8 cellular contexts compared by ENCODE assay signal in genomic region chr15:33737687-33738606, GRCh38.
DNase-seq lines count a peak whose midpoint lies in the region; ATAC-seq and TF ChIP-seq lines count a peak whose summit lies in the region.

No MANE protein-coding gene starts in this region.

- POLR2A ChIA-PET in activated CD8-positive, alpha-beta T cell treated with anti-CD3 and anti-CD28 coated beads, Interleukin-2, amount 10 ng/mL, durations not matched to agents 7 days and 5 days (lab: Charles Lee): no interaction called here

- no peaks in the 10 kb centered on the region for H3K9me3 Mint-ChIP-seq in activated CD8-positive, alpha-beta T cell treated with anti-CD3 and anti-CD28 coated beads, Interleukin-2, amount 10 ng/mL, durations not matched to agents 7 days and 5 days (ENCODE audit: insufficient read depth)
- H3K9me3 Mint-ChIP-seq in progenitor cell of endocrine pancreas (ENCODE audit: low read depth): no peaks in the 10 kb centered on the region

- H3K4me1 Mint-ChIP-seq in activated CD8-positive, alpha-beta T cell treated with anti-CD3 and anti-CD28 coated beads, Interleukin-2, amount 10 ng/mL, durations not matched to agents 7 days and 5 days (ENCODE audit: low read depth): no peaks in the 10 kb centered on the region
- peaks cover 3% of the 10 kb centered on the region for H3K4me1 Mint-ChIP-seq in progenitor cell of endocrine pancreas (ENCODE audit: low read depth)

- H3K27ac Mint-ChIP-seq in activated CD8-positive, alpha-beta T cell treated with anti-CD3 and anti-CD28 coated beads, Interleukin-2, amount 10 ng/mL, durations not matched to agents 7 days and 5 days: no peak overlapping the region
- no peak overlapping the region for H3K27ac Mint-ChIP-seq in progenitor cell of endocrine pancreas

- DNase-seq in activated gamma-delta T cell treated with Interleukin-2 at 50 U/mL for 16 hours: peak; percentile 17
- no peak for DNase-seq in activated gamma-delta T cell (lab: John Stamatoyannopoulos, UW)
- DNase-seq in NCI-H1417 treated with DMSO at 0.1 percent for 48 hours (lab: John Stamatoyannopoulos, UW): peak; percentile 2
- peak; percentile 44 for DNase-seq in activated CD8-positive, alpha-beta T cell treated with anti-CD3 and anti-CD28 coated beads, Interleukin-2, amount 10 ng/mL, durations not matched to agents 7 days and 5 days
- peak; percentile 31 for DNase-seq in foreskin melanocyte
- peak; percentile 46 for DNase-seq in progenitor cell of endocrine pancreas (ENCODE audit: low spot score, unreplicated experiment)
- no peak for DNase-seq in omental fat pad (ENCODE audit: low spot score)

- peak; percentile 78 for TF ChIP-seq CTCF in progenitor cell of endocrine pancreas (IDR thresholded peaks at IDR 0.05; ENCODE audit: unreplicated experiment)
- no peak for TF ChIP-seq CTCF in omental fat pad (IDR thresholded peaks at IDR 0.05)

- CTCF ChIA-PET in activated CD8-positive, alpha-beta T cell treated with anti-CD3 and anti-CD28 coated beads, Interleukin-2, amount 10 ng/mL, durations not matched to agents 7 days and 5 days (lab: Charles Lee): interaction anchor here (0.6 to 2.9 kb wide), 17 partner anchors 8 to 604 kb away, joined by 3 to 10 read pairs (median 4); no protein-coding TSS in a partner anchor

- no peaks in the 10 kb centered on the region for H3K36me3 Mint-ChIP-seq in activated CD8-positive, alpha-beta T cell treated with anti-CD3 and anti-CD28 coated beads, Interleukin-2, amount 10 ng/mL, durations not matched to agents 7 days and 5 days (ENCODE audit: low read depth)
- no peaks in the 10 kb centered on the region for H3K36me3 Mint-ChIP-seq in progenitor cell of endocrine pancreas (ENCODE audit: insufficient read depth)

- H3K27me3 Mint-ChIP-seq in activated CD8-positive, alpha-beta T cell treated with anti-CD3 and anti-CD28 coated beads, Interleukin-2, amount 10 ng/mL, durations not matched to agents 7 days and 5 days (ENCODE audit: low read depth): peaks cover 4% of the 10 kb centered on the region
- peaks cover 17% of the 10 kb centered on the region for H3K27me3 Mint-ChIP-seq in progenitor cell of endocrine pancreas

- ATAC-seq in activated CD8-positive, alpha-beta T cell treated with anti-CD3 and anti-CD28 coated beads, Interleukin-2, amount 10 ng/mL, durations not matched to agents 7 days and 5 days: peak; percentile 53
- ATAC-seq in omental fat pad (ENCODE audit: low FRiP score) (no peak), GM19351 (IDR thresholded peaks at IDR 0.05; ENCODE audit: unreplicated experiment) (no peak)

- H3K4me3 Mint-ChIP-seq in activated CD8-positive, alpha-beta T cell treated with anti-CD3 and anti-CD28 coated beads, Interleukin-2, amount 10 ng/mL, durations not matched to agents 7 days and 5 days: no peak overlapping the region
- no peak overlapping the region for H3K4me3 Mint-ChIP-seq in progenitor cell of endocrine pancreas (ENCODE audit: low read depth)

Comparison
In these comparisons a context has a peak if more than half of its experiments do, and no peak if none do; other contexts are left out.
1. DNase-seq: peak in activated gamma-delta T cell treated with Interleukin-2 at 50 U/mL for 16 hours (single experiment), NCI-H1417 treated with DMSO at 0.1 percent for 48 hours (single experiment), activated CD8-positive, alpha-beta T cell treated with anti-CD3 and anti-CD28 coated beads, Interleukin-2, amount 10 ng/mL, durations not matched to agents 7 days and 5 days (single experiment), foreskin melanocyte (single experiment) and progenitor cell of endocrine pancreas (single experiment); none in activated gamma-delta T cell (single experiment) and omental fat pad (single experiment).